8 cellular contexts compared by ENCODE assay signal in genomic region chr6:15247750-15248450, GRCh38. TPM values are rescaled to one million over a fixed set of nuclear protein-coding genes. Genes with fewer than 3 reads are reported as not detected.
DNase-seq lines count a peak whose midpoint lies in the region; FAIRE-seq and TF ChIP-seq lines count a peak whose summit lies in the region.

No MANE protein-coding gene starts in this region.

- peak overlapping the region; percentile 97 for H3K56ac ChIP-seq in mesendoderm (ENCODE audit: low read length)

- H3K4me1 ChIP-seq in mesendoderm (ENCODE audit: control insufficient read depth, low read depth, low read length): peaks cover 11% of the 10 kb centered on the region

- peak overlapping the region; percentile 98 for H3K9ac ChIP-seq in mesendoderm (ENCODE audit: low read length)

- no CpG with 5 or more reads among the region's 73 CpGs for WGBS in mesendoderm (ENCODE audit: extremely low coverage, insufficient coverage, low lambda C conversion rate)

- H3K4me3 ChIP-seq in NB4 (ENCODE audit: low read depth, low read length) (peak overlapping the region; percentile 86), mesendoderm (ENCODE audit: low read length) (peak overlapping the region; percentile 96)

- H4K8ac ChIP-seq in mesendoderm (ENCODE audit: low read depth, low read length): no peak overlapping the region

- peak overlapping the region; percentile 97 for H3K23ac ChIP-seq in mesendoderm (ENCODE audit: low read length)

- no peaks in the 10 kb centered on the region for H3K36me3 ChIP-seq in mesendoderm (ENCODE audit: control insufficient read depth, insufficient read depth, low read length)

- TF ChIP-seq POLR2A in H54 (IDR thresholded peaks at IDR 0.05; ENCODE audit: low read depth, low read length) (peak; percentile 38), NB4 (IDR thresholded peaks at IDR 0.05; ENCODE audit: extremely low read depth, insufficient read length) (no peak)

- peaks cover 2% of the 10 kb centered on the region for H3K79me1 ChIP-seq in mesendoderm (ENCODE audit: low read length)

- peak overlapping the region; percentile 96 for H3K18ac ChIP-seq in mesendoderm (ENCODE audit: low read length)

- peak overlapping the region; percentile 59 for H3K4me2 ChIP-seq in mesendoderm (ENCODE audit: low read length)

- no peak for TF ChIP-seq CTCF in NB4 (IDR thresholded peaks at IDR 0.05; ENCODE audit: low read depth, low read length)

- H3K79me2 ChIP-seq in mesendoderm (ENCODE audit: control insufficient read depth, insufficient read depth, low read length): peaks cover 59% of the 10 kb centered on the region

- no peak overlapping the region for H2AK5ac ChIP-seq in mesendoderm (ENCODE audit: low read length)

- no peak overlapping the region for H4K5ac ChIP-seq in mesendoderm (ENCODE audit: low read length)

- FAIRE-seq in H54 (lab: Jason Lieb, UNC): no peak

- H3K4ac ChIP-seq in mesendoderm (ENCODE audit: low read depth, low read length): peak overlapping the region; percentile 89

- H3K27me3 ChIP-seq in mesendoderm (ENCODE audit: insufficient read depth, low read length, poor library complexity): no peaks in the 10 kb centered on the region

- H3K27ac ChIP-seq in mesendoderm (ENCODE audit: low read depth, low read length): peak overlapping the region; percentile 94

- peak overlapping the region; percentile 35 for H2BK120ac ChIP-seq in mesendoderm (ENCODE audit: low read depth, low read length)

- peak overlapping the region; percentile 67 for H2BK5ac ChIP-seq in mesendoderm (ENCODE audit: low read length)

- H2BK15ac ChIP-seq in mesendoderm (replicated peaks; ENCODE audit: low read depth): no peak overlapping the region

- peak; percentile 80 for DNase-seq in D341Med (ENCODE audit: low spot score)
- DNase-seq in H54 (ENCODE audit: insufficient read length, low spot score): peak; percentile 79
- DNase-seq in NB4 (ENCODE audit: low read depth): peak; percentile 80
- peak; percentile 58 to 64 for DNase-seq in activated CD4-positive, alpha-beta T cell treated with anti-CD3 and anti-CD28 coated beads, Interleukin-2, amount 50 U/mL, for 48 hours
- peak; percentile 19 for DNase-seq in effector CD4-positive, alpha-beta T cell
- DNase-seq in mesendoderm: peak; percentile 70
- peak; percentile 56 for DNase-seq in stimulated activated CD8-positive, alpha-beta memory T cell treated with anti-CD3 and anti-CD28 coated beads, Interleukin-12 subunit alpha, Interleukin-12 subunit beta, amount 100 ng/mL, for 4 hours (ENCODE audit: low read depth)
- no peak for DNase-seq in HPDE6-E6E7 (ENCODE audit: extremely low spot score)

RNA-seq across cellular contexts. Expression of gene JARID2, which starts 2.0 kb away (rescaled TPM):
- 58.9 TPM for polyA plus RNA-seq in mesendoderm (2013, experiment 1 of 2)
- 60.3 TPM for polyA plus RNA-seq in mesendoderm (2013, experiment 2 of 2)
